14 cellular contexts compared by ENCODE assay signal in genomic region chr4:32440391-32440790, GRCh38.
"Had no signal": no experiment of that assay in that cellular context is flagged by ENCODE, and none has a peak within 500 bp of the region (broad histone marks: within the 10 kb centered on the region; RNA-seq: fewer than 3 reads in every experiment).

No MANE protein-coding gene starts in this region.

- H3K27ac Mint-ChIP-seq: activated B cell treated with CpG ODN at 0.5 μM for 24 hours; activated CD4-positive, alpha-beta T cell treated with anti-CD3 and anti-CD28 coated beads, Interleukin-2, amount 10 ng/mL, durations not matched to agents 24 days and 14 days; activated naive CD4-positive, alpha-beta T cell treated with anti-CD3 and anti-CD28 coated beads for 36 hours; mesothelial cell of epicardium; stimulated activated naive CD8-positive, alpha-beta T cell treated with anti-CD3 and anti-CD28 coated beads, Interleukin-15, Interleukin-2, amounts not matched to agents 100 ng/mL and 50 ng/mL, for 24 hours had no signal

- H3K27ac ChIP-seq: colonic mucosa, lower lobe of right lung, neutrophil, sigmoid colon, thoracic aorta had no signal

- H3K27me3 ChIP-seq: colonic mucosa, neutrophil, sigmoid colon had no signal

- H3K27me3 Mint-ChIP-seq: activated B cell treated with CpG ODN at 0.5 μM for 24 hours; activated CD4-positive, alpha-beta T cell treated with anti-CD3 and anti-CD28 coated beads, Interleukin-2, amount 10 ng/mL, durations not matched to agents 24 days and 14 days; stimulated activated naive CD8-positive, alpha-beta T cell treated with anti-CD3 and anti-CD28 coated beads, Interleukin-15, Interleukin-2, amounts not matched to agents 100 ng/mL and 50 ng/mL, for 24 hours had no signal

- H3K4me3 ChIP-seq: colonic mucosa, lower lobe of right lung, sigmoid colon, thoracic aorta had no signal

- DNase-seq: activated B cell treated with CpG ODN at 0.5 μM for 24 hours; activated CD4-positive, alpha-beta T cell treated with anti-CD3 and anti-CD28 coated beads, Interleukin-2, amount 10 ng/mL, durations not matched to agents 24 days and 14 days; activated naive CD4-positive, alpha-beta T cell treated with anti-CD3 and anti-CD28 coated beads for 36 hours; caudate nucleus; colonic mucosa; foreskin melanocyte; lower lobe of right lung; posterior cingulate gyrus; sigmoid colon; stimulated activated CD4-positive, alpha-beta T cell treated with anti-CD3 and anti-CD28 coated beads, Interleukin-4, amount 100 ng/mL, for 24 hours had no signal

- H3K4me1 Mint-ChIP-seq: activated B cell treated with CpG ODN at 0.5 μM for 24 hours; activated CD4-positive, alpha-beta T cell treated with anti-CD3 and anti-CD28 coated beads, Interleukin-2, amount 10 ng/mL, durations not matched to agents 24 days and 14 days had no signal

- H3K36me3 Mint-ChIP-seq: mesothelial cell of epicardium had no signal

- H3K36me3 ChIP-seq: colonic mucosa, lower lobe of right lung, neutrophil, sigmoid colon, thoracic aorta had no signal

- H3K9me3 ChIP-seq: colonic mucosa, lower lobe of right lung, neutrophil, sigmoid colon, thoracic aorta had no signal

- H3K4me3 Mint-ChIP-seq: activated B cell treated with CpG ODN at 0.5 μM for 24 hours; activated CD4-positive, alpha-beta T cell treated with anti-CD3 and anti-CD28 coated beads, Interleukin-2, amount 10 ng/mL, durations not matched to agents 24 days and 14 days; activated naive CD4-positive, alpha-beta T cell treated with anti-CD3 and anti-CD28 coated beads for 36 hours; mesothelial cell of epicardium; stimulated activated naive CD8-positive, alpha-beta T cell treated with anti-CD3 and anti-CD28 coated beads, Interleukin-15, Interleukin-2, amounts not matched to agents 100 ng/mL and 50 ng/mL, for 24 hours had no signal

- H3K9me3 Mint-ChIP-seq: mesothelial cell of epicardium had no signal
